Comparison of ENCODE assay signal across 10 cellular contexts in the genomic region with DNA sequence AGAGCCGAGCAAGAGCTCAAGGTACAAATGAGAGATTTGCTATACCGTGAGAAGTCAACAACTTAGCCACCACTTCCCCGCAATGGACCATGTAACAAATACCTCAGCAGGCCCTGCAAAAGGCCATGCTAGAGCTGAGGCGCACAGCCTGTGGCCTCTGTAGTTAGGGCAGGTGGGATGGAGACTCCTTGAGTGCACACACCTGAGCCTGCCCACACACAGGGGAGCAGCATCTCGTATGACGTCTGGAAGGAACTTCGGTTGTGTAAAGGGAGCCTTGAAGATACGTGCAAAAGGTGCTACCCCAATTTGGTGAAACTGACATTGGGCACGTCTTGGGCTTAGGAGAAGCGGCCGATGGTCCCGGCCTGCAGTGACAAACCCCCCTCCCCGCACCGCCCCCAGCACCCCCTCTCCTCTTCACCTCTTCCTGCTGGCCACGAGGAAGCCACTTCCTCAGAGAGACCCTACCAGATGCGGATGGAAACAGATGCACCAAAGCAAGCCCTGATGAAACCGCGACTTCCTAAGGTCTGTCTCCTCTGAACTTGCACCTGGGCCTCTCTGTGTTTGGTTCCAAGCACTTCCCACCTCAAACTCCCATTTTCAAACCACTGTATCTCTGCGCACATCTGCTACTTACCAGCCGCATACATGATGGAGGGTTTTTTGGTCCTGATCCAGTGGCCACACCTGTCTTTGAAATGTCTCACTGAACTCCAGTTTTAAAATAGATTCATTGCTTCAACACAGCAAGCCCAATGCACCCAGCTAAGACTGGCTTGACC. TPM values are rescaled to one million over a fixed set of nuclear protein-coding genes. Genes with fewer than 3 reads are reported as not detected.
DNase-seq lines count a peak whose midpoint lies in the region; ATAC-seq lines count a peak whose summit lies in the region.
"Had no signal": no experiment of that assay in that cellular context is flagged by ENCODE, and none has a peak within 500 bp of the region (broad histone marks: within the 10 kb centered on the region; RNA-seq: fewer than 3 reads in every experiment).

No MANE protein-coding gene starts in this region.

- no peak overlapping the region for H3K4me3 ChIP-seq in skeletal muscle tissue (ENCODE audit: low read length in 3 of 3)
- H3K4me3 ChIP-seq: smooth muscle cell had no signal

- no peak for ATAC-seq in activated naive CD8-positive, alpha-beta T cell treated with anti-CD3 and anti-CD28 coated beads, Interleukin-2, amount 50 U/mL, for 24 hours
- no peak for ATAC-seq in HG02642 (IDR thresholded peaks at IDR 0.05; ENCODE audit: poor library complexity, unreplicated experiment)

- H3K27me3 Mint-ChIP-seq in activated CD4-positive, alpha-beta T cell treated with anti-CD3 and anti-CD28 coated beads, Interleukin-2, amount 10 ng/mL, durations not matched to agents 7 days and 5 days, result no peaks in the 10 kb centered on the region
- no peaks in the 10 kb centered on the region for H3K27me3 Mint-ChIP-seq in activated naive CD8-positive, alpha-beta T cell treated with anti-CD3 and anti-CD28 coated beads, Interleukin-2, amount 50 U/mL, for 24 hours

- CTCF ChIA-PET in activated CD4-positive, alpha-beta T cell treated with anti-CD3 and anti-CD28 coated beads, Interleukin-2, amount 10 ng/mL, durations not matched to agents 7 days and 5 days (lab: Charles Lee), result interaction anchor here (0.8 kb wide), 1 partner anchor 9 kb away, joined by 3 read pairs; no protein-coding TSS in a partner anchor

- peaks cover 16% of the 10 kb centered on the region for H3K36me3 Mint-ChIP-seq in activated CD4-positive, alpha-beta T cell treated with anti-CD3 and anti-CD28 coated beads, Interleukin-2, amount 10 ng/mL, durations not matched to agents 7 days and 5 days (ENCODE audit: low read depth)
- H3K36me3 Mint-ChIP-seq in activated naive CD8-positive, alpha-beta T cell treated with anti-CD3 and anti-CD28 coated beads, Interleukin-2, amount 50 U/mL, for 24 hours (ENCODE audit: low read depth), result peaks cover 2% of the 10 kb centered on the region

- no peak overlapping the region for H3K4me3 Mint-ChIP-seq in activated CD4-positive, alpha-beta T cell treated with anti-CD3 and anti-CD28 coated beads, Interleukin-2, amount 10 ng/mL, durations not matched to agents 7 days and 5 days
- H3K4me3 Mint-ChIP-seq in activated naive CD8-positive, alpha-beta T cell treated with anti-CD3 and anti-CD28 coated beads, Interleukin-2, amount 50 U/mL, for 24 hours, result no peak overlapping the region

- no peaks in the 10 kb centered on the region for H3K9me3 Mint-ChIP-seq in activated CD4-positive, alpha-beta T cell treated with anti-CD3 and anti-CD28 coated beads, Interleukin-2, amount 10 ng/mL, durations not matched to agents 7 days and 5 days
- no peaks in the 10 kb centered on the region for H3K9me3 Mint-ChIP-seq in activated naive CD8-positive, alpha-beta T cell treated with anti-CD3 and anti-CD28 coated beads, Interleukin-2, amount 50 U/mL, for 24 hours

- peak overlapping the region; percentile 71 for H3K27ac Mint-ChIP-seq in activated CD4-positive, alpha-beta T cell treated with anti-CD3 and anti-CD28 coated beads, Interleukin-2, amount 10 ng/mL, durations not matched to agents 7 days and 5 days
- H3K27ac Mint-ChIP-seq in activated naive CD8-positive, alpha-beta T cell treated with anti-CD3 and anti-CD28 coated beads, Interleukin-2, amount 50 U/mL, for 24 hours, result peak overlapping the region; percentile 35

- peaks cover 18 to 34% (median 19%) of the 10 kb centered on the region in 3 donors for H3K36me3 ChIP-seq in skeletal muscle tissue (ENCODE audit: control insufficient read depth in 3 of 3, insufficient read depth in 3 of 3, low read length in 3 of 3)

- DNase-seq in activated CD4-positive, alpha-beta T cell treated with anti-CD3 and anti-CD28 coated beads, Interleukin-2, amount 10 ng/mL, durations not matched to agents 7 days and 5 days, result peak; percentile 26
- no peak for DNase-seq in activated CD4-positive, alpha-beta T cell treated with anti-CD3 and anti-CD28 coated beads for 1 hour
- no peak for DNase-seq in activated naive CD8-positive, alpha-beta T cell treated with anti-CD3 and anti-CD28 coated beads, Interleukin-2, amount 50 U/mL, for 24 hours
- no peak for DNase-seq in DMS79 (lab: John Stamatoyannopoulos, UW)
- DNase-seq: glutamatergic neuron, H7, MM.1S had no signal

- POLR2A ChIA-PET in activated CD4-positive, alpha-beta T cell treated with anti-CD3 and anti-CD28 coated beads, Interleukin-2, amount 10 ng/mL, durations not matched to agents 7 days and 5 days (lab: Charles Lee), result interaction anchor here (0.5 kb wide), 1 partner anchor 557 kb away, joined by 3 read pairs; no protein-coding TSS in a partner anchor

- peak overlapping the region; percentile 30 for H3K27ac ChIP-seq in skeletal muscle tissue (ENCODE audit: low read depth, low read length)

- no peaks in the 10 kb centered on the region for H3K9me3 ChIP-seq in skeletal muscle tissue (ENCODE audit: control insufficient read depth in 3 of 3, low read length in 3 of 3)

- no peaks in the 10 kb centered on the region for H3K27me3 ChIP-seq in skeletal muscle tissue (ENCODE audit: control insufficient read depth in 3 of 3, insufficient read depth in 3 of 3, low read length in 3 of 3)

- peaks cover 23 to 42% (median 36%) of the 10 kb centered on the region in 3 donors for H3K4me1 ChIP-seq in skeletal muscle tissue (ENCODE audit: control insufficient read depth in 3 of 3, insufficient read depth in 3 of 3, low read length in 3 of 3)

- peak overlapping the region in 1 of 3 donors; percentile 28 for H3K9ac ChIP-seq in skeletal muscle tissue (ENCODE audit: low read depth in 1 of 3, low read length in 3 of 3)

- H3K4me1 Mint-ChIP-seq in activated CD4-positive, alpha-beta T cell treated with anti-CD3 and anti-CD28 coated beads, Interleukin-2, amount 10 ng/mL, durations not matched to agents 7 days and 5 days, result peaks cover 22% of the 10 kb centered on the region
- H3K4me1 Mint-ChIP-seq in activated naive CD8-positive, alpha-beta T cell treated with anti-CD3 and anti-CD28 coated beads, Interleukin-2, amount 50 U/mL, for 24 hours, result peaks cover 14% of the 10 kb centered on the region

RNA-seq across cellular contexts. Expression of a gene that starts 10.6 kb away (rescaled TPM):
- total RNA-seq in activated CD4-positive, alpha-beta T cell treated with anti-CD3 and anti-CD28 coated beads, Interleukin-2, amount 10 ng/mL, durations not matched to agents 7 days and 5 days, result 10 to 100 TPM in 1 of 2 experiments, 1 to 10 TPM in 1; 9.2 to 10.8 TPM
- 14.6 TPM for total RNA-seq in skeletal muscle tissue

RNA-seq across cellular contexts. Expression of a gene that starts 23.7 kb away (rescaled TPM):
- total RNA-seq in activated CD4-positive, alpha-beta T cell treated with anti-CD3 and anti-CD28 coated beads, Interleukin-2, amount 10 ng/mL, durations not matched to agents 7 days and 5 days, result not detected
- total RNA-seq in skeletal muscle tissue, result not detected
- total RNA-seq: smooth muscle cell had no signal

RNA-seq across cellular contexts. Expression of a gene that starts 28.4 kb away (rescaled TPM):
- total RNA-seq in activated CD4-positive, alpha-beta T cell treated with anti-CD3 and anti-CD28 coated beads, Interleukin-2, amount 10 ng/mL, durations not matched to agents 7 days and 5 days, result 10 to 100 TPM; 11.4 to 12.5 TPM
- total RNA-seq in skeletal muscle tissue, result 18.3 TPM

RNA-seq across cellular contexts. Expression of a gene that starts 57.2 kb away (rescaled TPM):
- 100 to 1,000 TPM in 1 of 2 experiments, 10 to 100 TPM in 1; 96.4 to 103 TPM for total RNA-seq in activated CD4-positive, alpha-beta T cell treated with anti-CD3 and anti-CD28 coated beads, Interleukin-2, amount 10 ng/mL, durations not matched to agents 7 days and 5 days
- 3.1 TPM for total RNA-seq in skeletal muscle tissue
